ENCODE assay signal across 8 cellular contexts in genomic region chr1:26541816-26542711, GRCh38. TPM values are rescaled to one million over a fixed set of nuclear protein-coding genes. Genes with fewer than 3 reads are reported as not detected.
DNase-seq lines count a peak whose midpoint lies in the region; ATAC-seq and TF ChIP-seq lines count a peak whose summit lies in the region.

No MANE protein-coding gene starts in this region.

- POLR2A ChIA-PET in IMR-90 (lab: Charles Lee; ENCODE audit: unreplicated experiment): no interaction called here

- dilution Hi-C loops in IMR-90 (cut with HindIII; ENCODE audit: low sequenced_read_pairs, unreplicated experiment): no loop called here

- no peak for TF ChIP-seq RAD21 in IMR-90 (IDR thresholded peaks at IDR 0.05; ENCODE audit: low read length)

- H3K27me3 ChIP-seq in IMR-90 (ENCODE audit: control insufficient read depth, insufficient read depth, low read length): no peaks in the 10 kb centered on the region
- no peaks in the 10 kb centered on the region for H3K27me3 ChIP-seq in right lobe of liver

- peak; percentile 27 for TF ChIP-seq CTCF in IMR-90 (conservative IDR thresholded peaks at IDR 0.05; ENCODE audit: low read depth, low read length)
- TF ChIP-seq CTCF in right lobe of liver (IDR thresholded peaks at IDR 0.05): peak in 3 of 4 donors; percentile 17 to 47 (median 29)

- peak overlapping the region; percentile 60 to 73; a peak in 3 of 4 replicates for H4K8ac ChIP-seq in IMR-90 (ENCODE audit: low read depth in 2 of 2, low read length in 2 of 2)

- peak overlapping the region; percentile 41; the same call in 1 of the 2 replicates for H2BK20ac ChIP-seq in IMR-90 (ENCODE audit: low read depth, low read length)

- peaks cover 4% of the 10 kb centered on the region; the same call in 1 of the 2 replicates for H3K9me1 ChIP-seq in IMR-90 (ENCODE audit: insufficient read depth, low read length)

- H3K4me2 ChIP-seq in IMR-90 (ENCODE audit: low read depth, low read length): no peak overlapping the region

- peak; percentile 41 for DNase-seq in EH (ENCODE audit: low read depth)
- DNase-seq in IMR-90: peak; percentile 78
- DNase-seq in activated CD4-positive, CD25-positive, alpha-beta regulatory T cell (lab: John Stamatoyannopoulos, UW): peak; percentile 39 to 69 (median 47)
- peak; percentile 73 for DNase-seq in central memory CD4-positive, alpha-beta T cell
- DNase-seq in right lobe of liver: peak; percentile 77 to 89 (median 82)
- DNase-seq in stimulated activated CD8-positive, alpha-beta memory T cell treated with anti-CD3 and anti-CD28 coated beads, Interleukin-12 subunit alpha, Interleukin-12 subunit beta, amount 100 ng/mL, for 24 hours (ENCODE audit: extremely low read depth): peak; percentile 63
- no peak for DNase-seq in H4 (ENCODE audit: low spot score)

- H4K20me1 ChIP-seq in IMR-90 (ENCODE audit: insufficient read depth, low read length): no peaks in the 10 kb centered on the region

- no peak overlapping the region for H3K56ac ChIP-seq in IMR-90 (ENCODE audit: extremely low read depth, insufficient read depth, low read length)

- no TSS peak for BruUV-seq in IMR-90 (replicated peaks; lab: Mats Ljungman, UMichigan)

- peak overlapping the region; percentile 24; the same call in 1 of the 2 replicates for H4K91ac ChIP-seq in IMR-90 (ENCODE audit: insufficient read depth, low read depth, low read length)

- H2BK15ac ChIP-seq in IMR-90 (ENCODE audit: low read depth, low read length): no peak overlapping the region

- H3K18ac ChIP-seq in IMR-90 (ENCODE audit: low read depth, low read length): peak overlapping the region; percentile 44; the same call in 1 of the 2 replicates

- H3K79me1 ChIP-seq in IMR-90 (ENCODE audit: low read depth in 1 of 2, low read length in 2 of 2): no peaks in the 10 kb centered on the region

- peak overlapping the region; percentile 36; the same call in 1 of the 2 replicates for H3K23ac ChIP-seq in IMR-90 (ENCODE audit: low read depth, low read length)

- H2BK120ac ChIP-seq in IMR-90 (ENCODE audit: low read depth, low read length): peak overlapping the region; percentile 46; the same call in 1 of the 2 replicates

- peaks cover 15% of the 10 kb centered on the region for H3K4me1 ChIP-seq in IMR-90 (ENCODE audit: control insufficient read depth, insufficient read depth, low read length)
- H3K4me1 ChIP-seq in right lobe of liver: no peaks in the 10 kb centered on the region

- CTCF ChIA-PET in IMR-90 (lab: Yijun Ruan, JAX): no interaction called here

- H3K4me3 ChIP-seq in IMR-90 (ENCODE audit: insufficient read depth, low read depth, low read length): no peak overlapping the region
- H3K4me3 ChIP-seq in right lobe of liver: no peak overlapping the region

- no peaks in the 10 kb centered on the region for H3K9me3 ChIP-seq in IMR-90 (ENCODE audit: control insufficient read depth, insufficient read depth, low read length)
- H3K9me3 ChIP-seq in right lobe of liver: no peaks in the 10 kb centered on the region

- peak overlapping the region; percentile 45; the same call in 1 of the 2 replicates for H2AK5ac ChIP-seq in IMR-90 (ENCODE audit: low read depth, low read length)

- in situ Hi-C loops in IMR-90 (cut with MboI; ENCODE audit: low sequenced_read_pairs): no loop called here

- H3K27ac ChIP-seq in IMR-90 (ENCODE audit: insufficient read depth, low read length) (0 out of 2 replicates have a peak overlapping the region, but pooled peaks have one; percentile 7), right lobe of liver (peak overlapping the region; percentile 58 to 80 (median 73))

- ATAC-seq in GM21515 (IDR thresholded peaks at IDR 0.05; ENCODE audit: unreplicated experiment) (peak; percentile 50), IMR-90 (ENCODE audit: low read depth) (peak; percentile 60), right lobe of liver (peak; percentile 60 to 71 (median 68))

- TF ChIP-seq POLR2A in IMR-90 (IDR thresholded peaks at IDR 0.05; ENCODE audit: low read depth, low read length): no peak
- TF ChIP-seq POLR2A in right lobe of liver (IDR thresholded peaks at IDR 0.05): no peak

- peak overlapping the region; percentile 75 for H3K4ac ChIP-seq in IMR-90 (ENCODE audit: low read depth, low read length)

- peak overlapping the region; percentile 89 for H2AFZ ChIP-seq in IMR-90 (replicated peaks; ENCODE audit: low read length, poor library complexity)

- WGBS in IMR-90 (ENCODE audit: extremely low coverage in 2 of 2, insufficient read length in 1 of 2), 2 experiments: 48% methylated on average over 3 of the region's 18 CpGs; no CpG with 5 or more reads in 1 of the 2 experiments
- WGBS in right lobe of liver (ENCODE audit: insufficient coverage, low coverage, low lambda C conversion rate, missing lambda C conversion rate): 9% methylated on average over 11 of the region's 18 CpGs

- intact Hi-C loops in IMR-90 (cut with micrococcal nuclease): no loop called here
- intact Hi-C loops in right lobe of liver (cut with DNase I): no loop called here

- peak overlapping the region; percentile 4 for H2BK5ac ChIP-seq in IMR-90 (ENCODE audit: low read depth, low read length, poor library complexity, severe bottlenecking)

- peak overlapping the region; percentile 33 for H2AK9ac ChIP-seq in IMR-90 (replicated peaks; ENCODE audit: low read depth, low read length, poor library complexity)

- peak overlapping the region; percentile 79 for H4K5ac ChIP-seq in IMR-90 (ENCODE audit: low read depth, low read length)

- H3K14ac ChIP-seq in IMR-90 (replicated peaks; ENCODE audit: low read depth, low read length): peak overlapping the region; percentile 65

- H3K36me3 ChIP-seq in IMR-90 (ENCODE audit: control insufficient read depth, insufficient read depth, low read length) (no peaks in the 10 kb centered on the region), right lobe of liver (peaks cover 0 to 1% (median 0%) of the 10 kb centered on the region in 4 donors)

- no peak overlapping the region; the same call in 1 of the 2 replicates for H3K9ac ChIP-seq in IMR-90 (ENCODE audit: low read depth, low read length)

TF ChIP-seq in IMR-90, 13 proteins besides CTCF, POLR2A, EP300 and RAD21:
- peak; percentile 77 for TF ChIP-seq CEBPB (IDR thresholded peaks at IDR 0.05; ENCODE audit: low read depth, low read length)
- TF ChIP-seq SMC3 (IDR thresholded peaks at IDR 0.05; ENCODE audit: low read depth, low read length): no peak

RNA-seq across cellular contexts. Expression of gene RPS6KA1, which starts 12.5 kb away (rescaled TPM):
- total RNA-seq in IMR-90 (2012; rRNA removed) (4.2 and 6.3 TPM in 2 replicates), right lobe of liver (10 to 100 TPM in 4 of 6 experiments, 1 to 10 TPM in 2; 6.2 to 42.6 (median 20.9) TPM)
- 3.6 and 3.8 TPM in 2 replicates for polyA plus RNA-seq in IMR-90 (2012; rRNA removed)
- 2.7 and 3.6 TPM in 2 replicates for polyA plus RNA-seq in IMR-90 (2012; cell fraction: cytosol; rRNA removed)
- 3.0 and 4.7 TPM in 2 replicates for polyA plus RNA-seq in IMR-90 (2012; cell fraction: nucleus; rRNA removed; ENCODE audit: low replicate concordance)
- total RNA-seq in H4 (2014; rRNA removed; shearing (Covaris generic)): 34.5 and 36.4 TPM in 2 replicates
